1 cellular context compared by ENCODE assay signal in genomic region chr1:172609528-172609927, GRCh38.
TF ChIP-seq lines count a peak whose summit lies in the region.

No MANE protein-coding gene starts in this region.

TF ChIP-seq in HepG2, 621 proteins besides CTCF, POLR2A, EP300 and RAD21:
- TF ChIP-seq STAG1 (CRISPR knock-in tag; IDR thresholded peaks at IDR 0.05) (peak; percentile 31), ZNF552 (CRISPR knock-in tag; IDR thresholded peaks at IDR 0.05; ENCODE audit: borderline replicate concordance) (no peak)
